Comparison of ENCODE assay signal across 24 cellular contexts in the genomic region with DNA sequence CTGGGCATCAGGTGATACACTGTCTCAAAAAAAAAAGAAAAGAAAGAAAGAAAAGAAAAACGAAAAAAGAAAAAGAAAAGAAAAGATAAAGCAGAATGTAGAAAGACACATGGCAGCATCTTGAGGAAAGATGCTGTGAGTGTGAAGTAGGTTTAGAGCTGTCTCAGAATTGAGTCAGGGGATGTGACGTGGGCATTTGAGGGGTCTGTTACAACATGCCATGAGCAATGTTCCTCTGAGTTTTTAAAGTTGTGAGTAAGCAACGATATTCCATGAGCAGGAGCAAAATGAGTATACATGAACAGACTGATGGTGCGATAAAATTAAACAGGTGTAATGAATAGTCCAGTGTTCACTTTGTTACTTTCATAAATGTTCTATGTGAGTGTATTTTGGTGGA. TPM values are rescaled to one million over a fixed set of nuclear protein-coding genes. Genes with fewer than 3 reads are reported as not detected.
"Had no signal": no experiment of that assay in that cellular context is flagged by ENCODE, and none has a peak within 500 bp of the region (broad histone marks: within the 10 kb centered on the region; RNA-seq: fewer than 3 reads in every experiment).

No MANE protein-coding gene starts in this region.

- DNase-seq: activated CD4-positive, CD25-positive, alpha-beta regulatory T cell treated with anti-CD3 and anti-CD28 coated beads, Interleukin-2, amount 50 U/mL, for 72 hours; activated naive CD4-positive, alpha-beta T cell; activated naive CD8-positive, alpha-beta T cell treated with anti-CD3 and anti-CD28 coated beads for 36 hours; activated T-cell treated with anti-CD3 and anti-CD28 coated beads, Interleukin-2, amount 50 U/mL, for 24 hours; amniotic stem cell; cerebellar nuclear complex; cortex of kidney; endodermal cell; head of caudate nucleus; hypothalamus; left ventricle myocardium inferior; naive thymus-derived CD8-positive, alpha-beta T cell; retina; stimulated activated CD4-positive, alpha-beta T cell treated with anti-CD3 and anti-CD28 coated beads, Interleukin-2, amount 100 ng/mL, for 48 hours; stimulated activated naive CD4-positive, alpha-beta T cell; testis; trophoblast cell; uterus; WERI-Rb-1 had no signal

- H3K36me3 ChIP-seq: gastroesophageal sphincter, left ventricle myocardium inferior, uterus, WERI-Rb-1 had no signal

- H3K27me3 ChIP-seq: testis, uterus had no signal

- H3K36me3 Mint-ChIP-seq: activated naive CD8-positive, alpha-beta T cell treated with anti-CD3 and anti-CD28 coated beads for 36 hours; mesothelial cell of epicardium; naive thymus-derived CD8-positive, alpha-beta T cell had no signal

- H3K4me1 ChIP-seq: gastroesophageal sphincter, left ventricle myocardium inferior, testis, uterus had no signal

- H3K27ac ChIP-seq: gastroesophageal sphincter, left ventricle myocardium inferior, testis, uterus, WERI-Rb-1 had no signal

- H3K27ac Mint-ChIP-seq: activated naive CD8-positive, alpha-beta T cell treated with anti-CD3 and anti-CD28 coated beads for 36 hours; activated T-cell treated with anti-CD3 and anti-CD28 coated beads, Interleukin-2, amount 50 U/mL, for 24 hours; activated T-helper 2 cell treated with anti-CD3 and anti-CD28 coated beads, Interferon-gamma antibody, Interleukin-2, Interleukin-4, amounts not matched to agents 10 μg/mL and 5 μg/mL and 100 μg/mL, durations not matched to agents 14 hours and 24 hours and 36 hours; endodermal cell; mesothelial cell of epicardium; naive thymus-derived CD8-positive, alpha-beta T cell; progenitor cell of endocrine pancreas had no signal

- ATAC-seq: gastroesophageal sphincter; naive thymus-derived CD8-positive, alpha-beta T cell had no signal

- H3K9me3 ChIP-seq: gastroesophageal sphincter, left ventricle myocardium inferior, testis, uterus had no signal

- H3K4me1 Mint-ChIP-seq: activated naive CD8-positive, alpha-beta T cell treated with anti-CD3 and anti-CD28 coated beads for 36 hours; mesothelial cell of epicardium had no signal

- H3K4me3 Mint-ChIP-seq: activated naive CD8-positive, alpha-beta T cell treated with anti-CD3 and anti-CD28 coated beads for 36 hours; activated T-cell treated with anti-CD3 and anti-CD28 coated beads, Interleukin-2, amount 50 U/mL, for 24 hours; endodermal cell; mesothelial cell of epicardium; naive thymus-derived CD8-positive, alpha-beta T cell had no signal

- H3K9me3 Mint-ChIP-seq: activated naive CD8-positive, alpha-beta T cell treated with anti-CD3 and anti-CD28 coated beads for 36 hours; activated T-cell treated with anti-CD3 and anti-CD28 coated beads, Interleukin-2, amount 50 U/mL, for 24 hours; activated T-helper 2 cell treated with anti-CD3 and anti-CD28 coated beads, Interferon-gamma antibody, Interleukin-2, Interleukin-4, amounts not matched to agents 10 μg/mL and 5 μg/mL and 100 μg/mL, durations not matched to agents 14 hours and 24 hours and 36 hours; mesothelial cell of epicardium; naive thymus-derived CD8-positive, alpha-beta T cell had no signal

- H3K4me3 ChIP-seq: gastroesophageal sphincter, left ventricle myocardium inferior, testis, uterus had no signal

- H3K27me3 Mint-ChIP-seq: activated naive CD8-positive, alpha-beta T cell treated with anti-CD3 and anti-CD28 coated beads for 36 hours had no signal

RNA-seq across cellular contexts. Expression of a gene that starts 51.6 kb away (rescaled TPM):
- total RNA-seq: naive thymus-derived CD8-positive, alpha-beta T cell; osteocyte had no signal
